In the genomic region with DNA sequence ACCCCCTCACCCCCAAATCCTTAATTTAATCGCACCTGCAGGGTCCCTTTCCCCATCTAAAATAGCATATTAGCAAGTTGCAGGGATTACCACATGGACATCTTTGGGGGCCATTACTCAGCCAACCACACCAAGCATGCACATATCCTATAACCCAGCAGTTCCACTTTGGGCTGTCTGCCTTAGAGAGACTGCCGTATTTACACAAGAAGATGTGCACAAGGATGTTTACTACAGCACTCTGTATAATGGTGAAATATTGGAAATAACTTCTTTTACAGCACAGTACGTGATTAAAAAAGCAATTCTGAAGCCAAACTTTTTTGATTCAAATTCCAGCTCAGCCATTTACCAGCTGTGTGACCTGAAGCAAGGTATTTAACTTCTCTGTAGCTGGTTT, we compare ENCODE assay signal across 37 cellular contexts. TPM values are rescaled to one million over a fixed set of nuclear protein-coding genes. Genes with fewer than 3 reads are reported as not detected.
"Had no signal": no experiment of that assay in that cellular context is flagged by ENCODE, and none has a peak within 500 bp of the region (broad histone marks: within the 10 kb centered on the region; RNA-seq: fewer than 3 reads in every experiment).

No MANE protein-coding gene starts in this region.

- H3K4me3 ChIP-seq: MG63 had no signal

- H3K9ac ChIP-seq: KMS-11 had no signal

- H3K36me3 ChIP-seq: MG63 had no signal

- H3K27me3 ChIP-seq: MG63 had no signal

- DNase-seq: Karpas-422, Kasumi-1, KG1, MG63, MM.1S, MV-4-11, NCI-H1092, NCI-H1092 treated with DMSO at 0.1 percent for 48 hours, NCI-H1105, NCI-H1105 treated with DMSO at 0.1 percent for 48 hours, NCI-H1417, NCI-H1417 treated with DMSO at 0.1 percent for 48 hours, NCI-H1436, NCI-H1436 treated with DMSO at 0.1 percent for 48 hours, NCI-H146, NCI-H1694, NCI-H1694 treated with DMSO at 0.1 percent for 48 hours, NCI-H187, NCI-H187 treated with DMSO at 0.1 percent for 48 hours, NCI-H1930, NCI-H2029, NCI-H2029 treated with DMSO at 0.1 percent for 48 hours, NCI-H2081, NCI-H2081 treated with DMSO at 0.1 percent for 48 hours, NCI-H2107, NCI-H2171, NCI-H2171 treated with DMSO at 0.1 percent for 48 hours, NCI-H2227 treated with DMSO at 0.1 percent for 48 hours, NCI-H226, NCI-H345, NCI-H446, NCI-H446 treated with DMSO at 0.1 percent for 48 hours, NCI-H510A had no signal

- H3K27ac ChIP-seq: KMS-11 had no signal

- H3K4me2 ChIP-seq: KMS-11 had no signal

RNA-seq across cellular contexts. Expression of gene LDLRAD4, which starts 17.2 kb away (rescaled TPM):
- total RNA-seq: LHCN-M2, MCF 10A, NCI-H460 had no signal
